16 cellular contexts compared by ENCODE assay signal in genomic region chr13:90884066-90884465, GRCh38.
DNase-seq lines count a peak whose midpoint lies in the region; ATAC-seq, FAIRE-seq and TF ChIP-seq lines count a peak whose summit lies in the region.
"Had no signal": no experiment of that assay in that cellular context is flagged by ENCODE, and none has a peak within 500 bp of the region (broad histone marks: within the 10 kb centered on the region; RNA-seq: fewer than 3 reads in every experiment).

No MANE protein-coding gene starts in this region.

- H3K79me1 ChIP-seq in mesenchymal stem cell (replicated peaks; ENCODE audit: low read length, poor library complexity, severe bottlenecking) = no peaks in the 10 kb centered on the region

- no peaks in the 10 kb centered on the region for H3K9me3 Mint-ChIP-seq in HFFc6
- no peaks in the 10 kb centered on the region for H3K9me3 Mint-ChIP-seq in astrocyte (ENCODE audit: unreplicated experiment)
- H3K9me3 Mint-ChIP-seq in neural crest cell = no peaks in the 10 kb centered on the region

- H3K9me3 ChIP-seq in astrocyte (ENCODE audit: insufficient read depth, low read depth, low read length) = no peaks in the 10 kb centered on the region
- H3K9me3 ChIP-seq in mesenchymal stem cell (ENCODE audit: control insufficient read depth, low read length) = no peaks in the 10 kb centered on the region
- H3K9me3 ChIP-seq: A549, BE2C had no signal

- H3K4me3 ChIP-seq in astrocyte (ENCODE audit: insufficient read depth, low read depth, low read length) (no peak overlapping the region), mesenchymal stem cell (ENCODE audit: insufficient read depth in 1 of 2, low read depth in 1 of 2, low read length in 2 of 2) (no peak overlapping the region)
- H3K4me3 ChIP-seq: A549 had no signal

- no peak overlapping the region for H3K18ac ChIP-seq in mesenchymal stem cell (ENCODE audit: low read depth in 1 of 2, low read length in 2 of 2)

- ATAC-seq in HG03378 (IDR thresholded peaks at IDR 0.05; ENCODE audit: unreplicated experiment) = no peak
- ATAC-seq: A549, HepG2 had no signal

- no peak overlapping the region for H2BK5ac ChIP-seq in mesenchymal stem cell (ENCODE audit: low read depth, low read length, poor library complexity, severe bottlenecking)

- H3K27me3 Mint-ChIP-seq in HFFc6 (ENCODE audit: insufficient read depth) = peaks cover 3% of the 10 kb centered on the region
- no peaks in the 10 kb centered on the region for H3K27me3 Mint-ChIP-seq in astrocyte (ENCODE audit: low read depth, unreplicated experiment)
- no peaks in the 10 kb centered on the region for H3K27me3 Mint-ChIP-seq in neural crest cell (ENCODE audit: low read depth)
- H3K27me3 Mint-ChIP-seq: CD4-positive, alpha-beta memory T cell had no signal

- H3K4me1 ChIP-seq in astrocyte (ENCODE audit: insufficient read depth, low read length) (no peaks in the 10 kb centered on the region), mesenchymal stem cell (ENCODE audit: control insufficient read depth, insufficient read depth, low read depth, low read length) (peaks cover 2% of the 10 kb centered on the region)
- H3K4me1 ChIP-seq: A549, BE2C had no signal

- H3K23ac ChIP-seq in mesenchymal stem cell (ENCODE audit: low read length in 2 of 2) = no peak overlapping the region

- FAIRE-seq in astrocyte (lab: Jason Lieb, UNC) = no peak
- FAIRE-seq: A549, GM12891, GM19239, HepG2, HTR-8/SVneo had no signal

- H2AK5ac ChIP-seq in mesenchymal stem cell (ENCODE audit: low read length, severe bottlenecking) = no peak overlapping the region

- H3K4ac ChIP-seq in mesenchymal stem cell (ENCODE audit: low read depth in 1 of 2, low read length in 2 of 2) = no peak overlapping the region

- H3K27ac ChIP-seq in astrocyte (ENCODE audit: low read depth, low read length) = no peak overlapping the region
- H3K27ac ChIP-seq in mesenchymal stem cell (ENCODE audit: low read length, poor library complexity, severe bottlenecking) = no peak overlapping the region
- H3K27ac ChIP-seq: C4-2B had no signal

- DNase-seq in HFFc6 = no peak
- no peak for DNase-seq in astrocyte (ENCODE audit: low read depth)
- no peak for DNase-seq in neural crest cell (ENCODE audit: low read depth, low spot score)
- DNase-seq in mesenchymal stem cell = no peak
- no peak for DNase-seq in central memory CD4-positive, alpha-beta T cell
- DNase-seq: BE2C; CD4-positive, alpha-beta memory T cell; DMS79; H7 had no signal

- H2BK120ac ChIP-seq in mesenchymal stem cell (ENCODE audit: low read depth, low read length) = no peak overlapping the region

- H3K14ac ChIP-seq in mesenchymal stem cell (ENCODE audit: low read length in 2 of 2) = no peak overlapping the region

- H2BK15ac ChIP-seq in mesenchymal stem cell (ENCODE audit: low read depth, poor library complexity, severe bottlenecking) = no peak overlapping the region

- no peak for TF ChIP-seq CTCF in HFFc6 (IDR thresholded peaks at IDR 0.05)
- TF ChIP-seq CTCF in astrocyte (IDR thresholded peaks at IDR 0.05; ENCODE audit: insufficient read depth, low read depth, low read length) = no peak
- TF ChIP-seq CTCF in neural crest cell (conservative IDR thresholded peaks at IDR 0.05) = no peak

- H3K9ac ChIP-seq in astrocyte (ENCODE audit: low read length) (no peak overlapping the region), mesenchymal stem cell (ENCODE audit: low read length) (no peak overlapping the region)

- no peak overlapping the region for H2BK12ac ChIP-seq in mesenchymal stem cell (ENCODE audit: low read length in 2 of 2)

- no peak overlapping the region for H4K8ac ChIP-seq in mesenchymal stem cell (ENCODE audit: low read length)

- H3K27me3 ChIP-seq in astrocyte (ENCODE audit: insufficient read depth, low read length) (no peaks in the 10 kb centered on the region), mesenchymal stem cell (ENCODE audit: control insufficient read depth in 1 of 2, insufficient read depth in 1 of 2, low read length in 2 of 2) (no peaks in the 10 kb centered on the region)
- H3K27me3 ChIP-seq: BE2C had no signal

- H3K4me2 ChIP-seq in astrocyte (ENCODE audit: low read length) (no peak overlapping the region), mesenchymal stem cell (ENCODE audit: low read length, poor library complexity, severe bottlenecking) (no peak overlapping the region)
- H3K4me2 ChIP-seq: A549 had no signal

- H3K36me3 Mint-ChIP-seq in HFFc6 (ENCODE audit: low read depth) = no peaks in the 10 kb centered on the region
- H3K36me3 Mint-ChIP-seq in astrocyte (ENCODE audit: low read depth, unreplicated experiment) = no peaks in the 10 kb centered on the region
- no peaks in the 10 kb centered on the region for H3K36me3 Mint-ChIP-seq in neural crest cell (ENCODE audit: low read depth)
- H3K36me3 Mint-ChIP-seq: CD4-positive, alpha-beta memory T cell had no signal

- H3K36me3 ChIP-seq in astrocyte (ENCODE audit: insufficient read depth, low read length) = no peaks in the 10 kb centered on the region
- H3K36me3 ChIP-seq in mesenchymal stem cell (ENCODE audit: control insufficient read depth in 1 of 2, insufficient read depth in 2 of 2, low read depth in 1 of 2, low read length in 2 of 2) = no peaks in the 10 kb centered on the region
- H3K36me3 ChIP-seq: BE2C had no signal

- H3K27ac Mint-ChIP-seq in HFFc6 = no peak overlapping the region
- no peak overlapping the region for H3K27ac Mint-ChIP-seq in astrocyte (ENCODE audit: unreplicated experiment)
- H3K27ac Mint-ChIP-seq in neural crest cell (ENCODE audit: unreplicated experiment) = peak overlapping the region; percentile 85
- H3K27ac Mint-ChIP-seq: CD4-positive, alpha-beta memory T cell had no signal

- H3K4me3 Mint-ChIP-seq in HFFc6 (peak overlapping the region; percentile 24; the same call in 1 of the 2 replicates), astrocyte (ENCODE audit: unreplicated experiment) (no peak overlapping the region), neural crest cell (no peak overlapping the region)
- H3K4me3 Mint-ChIP-seq: CD4-positive, alpha-beta memory T cell had no signal

- no peaks in the 10 kb centered on the region for H3K79me2 ChIP-seq in astrocyte (ENCODE audit: insufficient read depth, low read length)

- H4K91ac ChIP-seq in mesenchymal stem cell (ENCODE audit: low read length) = no peak overlapping the region

- H3K4me1 Mint-ChIP-seq in HFFc6 (ENCODE audit: low read depth) (no peaks in the 10 kb centered on the region), astrocyte (ENCODE audit: low read depth, unreplicated experiment) (no peaks in the 10 kb centered on the region), neural crest cell (no peaks in the 10 kb centered on the region)
- H3K4me1 Mint-ChIP-seq: CD4-positive, alpha-beta memory T cell had no signal

- H2AFZ ChIP-seq in astrocyte (ENCODE audit: low read depth, low read length) = peak overlapping the region; percentile 59
- H2AFZ ChIP-seq in mesenchymal stem cell (ENCODE audit: low read depth, low read length) = no peak overlapping the region

- WGBS in mesenchymal stem cell = 57% methylated on average over 5 of the region's 5 CpGs

- H4K20me1 ChIP-seq in astrocyte (ENCODE audit: insufficient read depth, low read length) = no peaks in the 10 kb centered on the region
